26 cellular contexts compared by ENCODE assay signal in genomic region chr20:43516251-43516824, GRCh38. TPM values are rescaled to one million over a fixed set of nuclear protein-coding genes. Genes with fewer than 3 reads are reported as not detected.
DNase-seq lines count a peak whose midpoint lies in the region; TF ChIP-seq lines count a peak whose summit lies in the region.
"Had no signal": no experiment of that assay in that cellular context is flagged by ENCODE, and none has a peak within 500 bp of the region (broad histone marks: within the 10 kb centered on the region; RNA-seq: fewer than 3 reads in every experiment).

No MANE protein-coding gene starts in this region.

- H3K27ac Mint-ChIP-seq in neural crest cell (ENCODE audit: unreplicated experiment) = no peak overlapping the region
- H3K27ac Mint-ChIP-seq: activated naive CD4-positive, alpha-beta T cell treated with anti-CD3 and anti-CD28 coated beads, Interleukin-2, amount 50 U/mL, for 72 hours; activated T-helper 17 cell treated with anti-CD3 and anti-CD28 coated beads, Interleukin-2, amount 50 U/mL, for 72 hours; CD4-positive, alpha-beta T cell; stimulated activated naive B cell treated with anti-CD40 and anti-IgM and Interleukin-4, amounts not matched to agents 10 μg/mL and 1 μg/mL and 100 μg/mL, for 72 hours had no signal

- peaks cover 6% of the 10 kb centered on the region for H3K36me3 Mint-ChIP-seq in neural crest cell (ENCODE audit: low read depth)

- peaks cover 4% of the 10 kb centered on the region for H3K9me3 Mint-ChIP-seq in neural crest cell
- H3K9me3 Mint-ChIP-seq: activated naive CD4-positive, alpha-beta T cell treated with anti-CD3 and anti-CD28 coated beads, Interleukin-2, amount 50 U/mL, for 72 hours; activated T-helper 17 cell treated with anti-CD3 and anti-CD28 coated beads, Interleukin-2, amount 50 U/mL, for 72 hours had no signal

- no peaks in the 10 kb centered on the region for H3K27me3 ChIP-seq in BLaER1 treated with 17β-estradiol and CSF1 and Interleukin-3, amounts not matched to agents 10 nM and 100 nM
- no peaks in the 10 kb centered on the region for H3K27me3 ChIP-seq in Karpas-422 (ENCODE audit: low read length)
- no peaks in the 10 kb centered on the region for H3K27me3 ChIP-seq in adipocyte (replicated peaks; ENCODE audit: control insufficient read depth, insufficient read depth, low read length)
- H3K27me3 ChIP-seq: spleen, testis, vagina had no signal

- DNase-seq in Karpas-422 (no peak), adipocyte (ENCODE audit: low read depth) (peak; percentile 29), neural crest cell (ENCODE audit: low read depth, low spot score) (no peak), foreskin melanocyte (no peak), D341Med (ENCODE audit: low spot score) (no peak), GM20000 (ENCODE audit: low spot score) (no peak)
- DNase-seq: activated CD4-positive, alpha-beta T cell treated with anti-CD3 and anti-CD28 coated beads, Interleukin-2, amount 50 U/mL, for 48 hours; activated CD8-positive, alpha-beta memory T cell treated with anti-CD3 and anti-CD28 coated beads, Interleukin-2, amount 50 U/mL, for 4 hours; CD4-positive, alpha-beta T cell; cerebellar nuclear complex; DMS 273 treated with DMSO at 0.1 percent for 48 hours; Kasumi-1; left colon; mesenchymal stem cell; NCI-H1092 treated with DMSO at 0.1 percent for 48 hours; NCI-H2029; NCI-H226; NCI-H774; spleen; stimulated activated CD4-positive, alpha-beta T cell treated with anti-CD3 and anti-CD28 coated beads, Interleukin-4, amount 100 ng/mL, for 24 hours; stimulated activated naive B cell treated with anti-CD40 and anti-IgM and Interleukin-4, amounts not matched to agents 10 μg/mL and 1 μg/mL and 100 μg/mL, for 72 hours; testis had no signal

- H3K4me1 Mint-ChIP-seq in neural crest cell = peaks cover 16% of the 10 kb centered on the region
- H3K4me1 Mint-ChIP-seq: activated T-helper 17 cell treated with anti-CD3 and anti-CD28 coated beads, Interleukin-2, amount 50 U/mL, for 72 hours had no signal

- H3K27ac ChIP-seq in BLaER1 treated with 17β-estradiol and CSF1 and Interleukin-3, amounts not matched to agents 10 nM and 100 nM = no peak overlapping the region
- H3K27ac ChIP-seq in Karpas-422 (ENCODE audit: low read length) = no peak overlapping the region
- H3K27ac ChIP-seq: spleen, testis, vagina had no signal

- no peak overlapping the region; a peak in 1 of 22 replicates for H3K9ac ChIP-seq in BLaER1 treated with 17β-estradiol and CSF1 and Interleukin-3, amounts not matched to agents 10 nM and 100 nM
- H3K9ac ChIP-seq in Karpas-422 (ENCODE audit: low read length) (peak overlapping the region; percentile 85), adipocyte (ENCODE audit: low read length) (no peak overlapping the region)

- H3K9me2 ChIP-seq in Karpas-422 (replicated peaks; ENCODE audit: insufficient read depth, low read length) = no peaks in the 10 kb centered on the region

- peak overlapping the region; percentile 1 for H3K4me3 Mint-ChIP-seq in neural crest cell

- H3K4me3 ChIP-seq in BLaER1 treated with 17β-estradiol and CSF1 and Interleukin-3, amounts not matched to agents 10 nM and 100 nM = no peak overlapping the region
- peak overlapping the region; percentile 80; the same call in 1 of the 2 replicates for H3K4me3 ChIP-seq in Karpas-422 (ENCODE audit: low read length)
- no peak overlapping the region for H3K4me3 ChIP-seq in adipocyte (ENCODE audit: low read length)
- H3K4me3 ChIP-seq: testis, vagina had no signal

- H4K20me1 ChIP-seq in BLaER1 treated with 17β-estradiol and CSF1 and Interleukin-3, amounts not matched to agents 10 nM and 100 nM = peaks cover 0 to 5% (median 0%) of the 10 kb centered on the region in 11 experiments; a peak in 1 of 22 replicates
- no peaks in the 10 kb centered on the region for H4K20me1 ChIP-seq in Karpas-422 (ENCODE audit: insufficient read depth, low read depth, low read length)

- peaks cover 11 to 19% (median 14%) of the 10 kb centered on the region in 10 experiments; a peak in 15 of 20 replicates for H3K4me1 ChIP-seq in BLaER1 treated with 17β-estradiol and CSF1 and Interleukin-3, amounts not matched to agents 10 nM and 100 nM
- H3K4me1 ChIP-seq in Karpas-422 (ENCODE audit: low read length) = peaks cover 16% of the 10 kb centered on the region
- peaks cover 16% of the 10 kb centered on the region for H3K4me1 ChIP-seq in adipocyte (ENCODE audit: control insufficient read depth, insufficient read depth, low read length)

- peaks cover 0 to 28% (median 17%) of the 10 kb centered on the region in 11 experiments; a peak in 19 of 22 replicates for H3K9me3 ChIP-seq in BLaER1 treated with 17β-estradiol and CSF1 and Interleukin-3, amounts not matched to agents 10 nM and 100 nM (replicated peaks in 1 of 11)
- peaks cover 4% of the 10 kb centered on the region; the same call in 1 of the 2 replicates for H3K9me3 ChIP-seq in Karpas-422 (ENCODE audit: low read length)
- H3K9me3 ChIP-seq in adipocyte (ENCODE audit: control insufficient read depth, low read length) = peaks cover 5% of the 10 kb centered on the region
- H3K9me3 ChIP-seq: testis, vagina had no signal

- peaks cover 15% of the 10 kb centered on the region for H3K79me2 ChIP-seq in Karpas-422 (ENCODE audit: low read length)

- peaks cover 0 to 26% (median 7%) of the 10 kb centered on the region in 11 experiments; a peak in 10 of 22 replicates for H3K36me3 ChIP-seq in BLaER1 treated with 17β-estradiol and CSF1 and Interleukin-3, amounts not matched to agents 10 nM and 100 nM
- no peaks in the 10 kb centered on the region for H3K36me3 ChIP-seq in Karpas-422 (ENCODE audit: insufficient read depth, low read length)
- no peaks in the 10 kb centered on the region for H3K36me3 ChIP-seq in adipocyte (ENCODE audit: control insufficient read depth, insufficient read depth, low read length, severe bottlenecking)
- H3K36me3 ChIP-seq: vagina had no signal

- H3K27me3 Mint-ChIP-seq in neural crest cell (ENCODE audit: low read depth) = no peaks in the 10 kb centered on the region

- peak overlapping the region in 10 of 11 experiments; percentile 67 to 83 (median 75); a peak in 15 of 22 replicates for H3K4me2 ChIP-seq in BLaER1 treated with 17β-estradiol and CSF1 and Interleukin-3, amounts not matched to agents 10 nM and 100 nM
- peak overlapping the region; percentile 74 for H3K4me2 ChIP-seq in Karpas-422 (ENCODE audit: low read depth, low read length, poor library complexity, severe bottlenecking)

- no peak overlapping the region for H2AFZ ChIP-seq in Karpas-422 (ENCODE audit: low read length)

- TF ChIP-seq CTCF in neural crest cell (conservative IDR thresholded peaks at IDR 0.05) (no peak), GM20000 (IDR thresholded peaks at IDR 0.05; ENCODE audit: extremely low read depth, missing control alignments) (no peak)

RNA-seq across cellular contexts. Expression of gene L3MBTL1, which starts 8.8 kb away (rescaled TPM):
- total RNA-seq in Karpas-422 (2014; rRNA removed; shearing (Covaris generic); ENCODE audit: low replicate concordance) = 15.5 and 31.2 TPM in 2 replicates
- 20.3 and 22.4 TPM in 2 replicates for total RNA-seq in neural crest cell

RNA-seq across cellular contexts. Expression of gene SGK2, which starts 42.5 kb away (rescaled TPM):
- total RNA-seq in Karpas-422 (2014; rRNA removed; shearing (Covaris generic); ENCODE audit: low replicate concordance) = 0.43 TPM in 1 of 2 replicates, not detected in the other
- 1.0 and 1.6 TPM in 2 replicates for total RNA-seq in neural crest cell

RNA-seq across cellular contexts. Expression of gene SRSF6, which starts 58.6 kb away (rescaled TPM):
- total RNA-seq in Karpas-422 (2014; rRNA removed; shearing (Covaris generic); ENCODE audit: low replicate concordance) = 61.4 and 69.9 TPM in 2 replicates
- total RNA-seq in neural crest cell = 278 and 284 TPM in 2 replicates
